ENCODE assay signal across 8 cellular contexts in genomic region chr7:101244385-101245146, GRCh38. TPM values are rescaled to one million over a fixed set of nuclear protein-coding genes. Genes with fewer than 3 reads are reported as not detected.
DNase-seq lines count a peak whose midpoint lies in the region; ATAC-seq and TF ChIP-seq lines count a peak whose summit lies in the region.

FIS1 (minus strand) TSS chr7:101245081; CDS start chr7:101245004, 77 bp downstream.

- H3K36me3 Mint-ChIP-seq in GM23338 (ENCODE audit: low read depth) = peaks cover 32% of the 10 kb centered on the region
- H3K36me3 Mint-ChIP-seq in activated T-helper 17 cell treated with anti-CD3 and anti-CD28 coated beads, Interleukin-2, amount 50 U/mL, for 72 hours (ENCODE audit: low read depth) = peaks cover 65% of the 10 kb centered on the region
- H3K36me3 Mint-ChIP-seq in natural killer cell treated with Interleukin-12 subunit alpha and Interleukin-12 subunit beta and Interleukin-15 and Interleukin-18, amount 100 ng/mL, for 72 hours = peaks cover 5% of the 10 kb centered on the region

- H3K27ac ChIP-seq in GM23338 (ENCODE audit: low read depth) = peak within 1 kb of the TSS; percentile 97

- TF ChIP-seq CTCF in GM23338 (conservative IDR thresholded peaks at IDR 0.05; ENCODE audit: low read depth in 2 of 2) = peak in 1 of 2 experiments; percentile 80; a peak in 2 of 4 replicates
- TF ChIP-seq CTCF in fibroblast of mammary gland (conservative IDR thresholded peaks at IDR 0.05; ENCODE audit: control insufficient read depth, insufficient read depth, low read depth, low read length) = peak; percentile 63

- H3F3A ChIP-seq in GM23338 (replicated peaks; ENCODE audit: low read depth) = peaks cover 34% of the 10 kb centered on the region

- H3K4me1 Mint-ChIP-seq in GM23338 = peaks cover 20% of the 10 kb centered on the region
- H3K4me1 Mint-ChIP-seq in activated T-helper 17 cell treated with anti-CD3 and anti-CD28 coated beads, Interleukin-2, amount 50 U/mL, for 72 hours = peaks cover 4% of the 10 kb centered on the region
- H3K4me1 Mint-ChIP-seq in natural killer cell treated with Interleukin-12 subunit alpha and Interleukin-12 subunit beta and Interleukin-15 and Interleukin-18, amount 100 ng/mL, for 72 hours (ENCODE audit: low read depth in 2 of 2) = peaks cover 20 to 26% of the 10 kb centered on the region in 2 donors

- H3K27me3 ChIP-seq in GM23338 (ENCODE audit: insufficient read depth) = no peaks in the 10 kb centered on the region

- H3K36me3 ChIP-seq in GM23338 (ENCODE audit: insufficient read depth) = no peaks in the 10 kb centered on the region

- peaks cover 18% of the 10 kb centered on the region for H3K27me3 Mint-ChIP-seq in GM23338 (ENCODE audit: insufficient read depth, low read depth, poor library complexity)
- no peaks in the 10 kb centered on the region for H3K27me3 Mint-ChIP-seq in activated T-helper 17 cell treated with anti-CD3 and anti-CD28 coated beads, Interleukin-2, amount 50 U/mL, for 72 hours
- no peaks in the 10 kb centered on the region for H3K27me3 Mint-ChIP-seq in natural killer cell treated with Interleukin-12 subunit alpha and Interleukin-12 subunit beta and Interleukin-15 and Interleukin-18, amount 100 ng/mL, for 72 hours

- H3K27ac Mint-ChIP-seq in GM23338 = peak within 1 kb of the TSS; percentile 97
- H3K27ac Mint-ChIP-seq in activated T-helper 17 cell treated with anti-CD3 and anti-CD28 coated beads, Interleukin-2, amount 50 U/mL, for 72 hours = peak within 1 kb of the TSS; percentile 79
- H3K27ac Mint-ChIP-seq in natural killer cell treated with Interleukin-12 subunit alpha and Interleukin-12 subunit beta and Interleukin-15 and Interleukin-18, amount 100 ng/mL, for 72 hours = peak within 1 kb of the TSS; percentile 91 to 92

- peak; percentile 94 for ATAC-seq in GM23338
- ATAC-seq in activated T-helper 17 cell treated with anti-CD3 and anti-CD28 coated beads, Interleukin-2, amount 50 U/mL, for 72 hours (replicated peaks) = peak; percentile 94
- ATAC-seq in natural killer cell treated with Interleukin-12 subunit alpha and Interleukin-12 subunit beta and Interleukin-15 and Interleukin-18, amount 100 ng/mL, for 72 hours = peak; percentile 98
- ATAC-seq in stimulated activated naive CD8-positive, alpha-beta T cell treated with anti-CD3 and anti-CD28 coated beads, Interleukin-15, Interleukin-2, amounts not matched to agents 100 U/mL and 50 U/mL, for 24 hours = peak; percentile 97

- peaks cover 6% of the 10 kb centered on the region; the same call in 1 of the 2 replicates for H4K20me1 ChIP-seq in GM23338 (replicated peaks; ENCODE audit: insufficient read depth)

- peak within 1 kb of the TSS; percentile 100 for H3K4me3 ChIP-seq in GM23338
- peak within 1 kb of the TSS; percentile 96 for H3K4me3 ChIP-seq in fibroblast of mammary gland (ENCODE audit: control insufficient read depth, low read depth, low read length)

- H3K9me3 Mint-ChIP-seq in GM23338 = no peaks in the 10 kb centered on the region
- H3K9me3 Mint-ChIP-seq in activated T-helper 17 cell treated with anti-CD3 and anti-CD28 coated beads, Interleukin-2, amount 50 U/mL, for 72 hours = no peaks in the 10 kb centered on the region
- no peaks in the 10 kb centered on the region for H3K9me3 Mint-ChIP-seq in natural killer cell treated with Interleukin-12 subunit alpha and Interleukin-12 subunit beta and Interleukin-15 and Interleukin-18, amount 100 ng/mL, for 72 hours

- peak within 1 kb of the TSS; percentile 99 for H3K4me3 Mint-ChIP-seq in GM23338
- H3K4me3 Mint-ChIP-seq in activated T-helper 17 cell treated with anti-CD3 and anti-CD28 coated beads, Interleukin-2, amount 50 U/mL, for 72 hours = peak within 1 kb of the TSS; percentile 79
- peak within 1 kb of the TSS; percentile 98 for H3K4me3 Mint-ChIP-seq in natural killer cell treated with Interleukin-12 subunit alpha and Interleukin-12 subunit beta and Interleukin-15 and Interleukin-18, amount 100 ng/mL, for 72 hours

- H2AFZ ChIP-seq in GM23338 = peak within 1 kb of the TSS; percentile 98

- peak within 1 kb of the TSS; percentile 100 for H3K4me2 ChIP-seq in GM23338

- no peaks in the 10 kb centered on the region for H3K9me2 ChIP-seq in GM23338 (ENCODE audit: insufficient read depth)

- H3K4me1 ChIP-seq in GM23338 (ENCODE audit: insufficient read depth) = peaks cover 14% of the 10 kb centered on the region

- peaks cover 51% of the 10 kb centered on the region for H3K79me2 ChIP-seq in GM23338 (replicated peaks; ENCODE audit: insufficient read depth)

- DNase-seq in EL (peak; percentile 88), GM23338 (ENCODE audit: low spot score) (peak; percentile 98), LHCN-M2 (ENCODE audit: low read depth) (peak; percentile 84), RPMI8226 (peak; percentile 98), fibroblast of mammary gland (ENCODE audit: low read depth) (peak; percentile 84)
- peak; percentile 96 for DNase-seq in natural killer cell treated with Interleukin-12 subunit alpha and Interleukin-12 subunit beta and Interleukin-15 and Interleukin-18, amount 100 ng/mL, for 72 hours (ENCODE audit: low spot score)
- DNase-seq in stimulated activated naive CD8-positive, alpha-beta T cell treated with anti-CD3 and anti-CD28 coated beads, Interleukin-15, Interleukin-2, amounts not matched to agents 100 U/mL and 50 U/mL, for 24 hours = peak; percentile 96

TF ChIP-seq in GM23338, 12 proteins besides CTCF, POLR2A, EP300 and RAD21 (continues in another document):
- TF ChIP-seq ZNF114 (CRISPR knock-in tag; IDR thresholded peaks at IDR 0.05) (no peak), JUNB (IDR thresholded peaks at IDR 0.05; ENCODE audit: unreplicated experiment) (no peak), CREB1 (CRISPR knock-in tag; IDR thresholded peaks at IDR 0.05; ENCODE audit: low read depth) (no peak), STAT1 (IDR thresholded peaks at IDR 0.05; ENCODE audit: unreplicated experiment) (no peak), POLR2AphosphoS5 (IDR thresholded peaks at IDR 0.05; ENCODE audit: low read depth) (peak; percentile 93), EZH2 (IDR thresholded peaks at IDR 0.05; ENCODE audit: low read depth, unreplicated experiment) (no peak), NANOG (IDR thresholded peaks at IDR 0.05; ENCODE audit: borderline replicate concordance) (no peak), EZH2phosphoT487 (IDR thresholded peaks at IDR 0.05; ENCODE audit: unreplicated experiment) (no peak)
- TF ChIP-seq, protein P1, sequence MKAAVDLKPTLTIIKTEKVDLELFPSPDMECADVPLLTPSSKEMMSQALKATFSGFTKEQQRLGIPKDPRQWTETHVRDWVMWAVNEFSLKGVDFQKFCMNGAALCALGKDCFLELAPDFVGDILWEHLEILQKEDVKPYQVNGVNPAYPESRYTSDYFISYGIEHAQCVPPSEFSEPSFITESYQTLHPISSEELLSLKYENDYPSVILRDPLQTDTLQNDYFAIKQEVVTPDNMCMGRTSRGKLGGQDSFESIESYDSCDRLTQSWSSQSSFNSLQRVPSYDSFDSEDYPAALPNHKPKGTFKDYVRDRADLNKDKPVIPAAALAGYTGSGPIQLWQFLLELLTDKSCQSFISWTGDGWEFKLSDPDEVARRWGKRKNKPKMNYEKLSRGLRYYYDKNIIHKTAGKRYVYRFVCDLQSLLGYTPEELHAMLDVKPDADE (IDR thresholded peaks at IDR 0.05) = peak; percentile 96

RNA-seq across cellular contexts. Expression of gene FIS1, which starts in this region (rescaled TPM):
- total RNA-seq in GM23338 (2014; rRNA removed; shearing (Covaris generic)) = 95.4 and 131 TPM in 2 replicates
- 130 and 143 TPM in 2 replicates for polyA plus RNA-seq in GM23338 (2016; fragmentation: Nextera tagmentation; extraction: Ambion mirVana)
- 318 TPM in 2 replicates for total RNA-seq in LHCN-M2 (2014; rRNA removed)
- 397 TPM for polyA plus RNA-seq in LHCN-M2 (2012)
- total RNA-seq in activated T-helper 17 cell treated with anti-CD3 and anti-CD28 coated beads, Interleukin-2, amount 50 U/mL, for 72 hours = 10 to 100 TPM; 69.0 to 82.6 TPM
- 100 to 1,000 TPM in 1 of 2 donors, 10 to 100 TPM in 1; 93.1 to 102 TPM for total RNA-seq in natural killer cell treated with Interleukin-12 subunit alpha and Interleukin-12 subunit beta and Interleukin-15 and Interleukin-18, amount 100 ng/mL, for 72 hours

Comparison
In these comparisons a context has a peak if more than half of its experiments do, and no peak if none do; other contexts are left out.
1. Peak in every context shown above with its lines: DNase-seq, ATAC-seq, H3K4me3 ChIP-seq and H3K27ac ChIP-seq.